In genomic region chr5:14695152-14695551, GRCh38 we compare ENCODE assay signal across 17 cellular contexts. TPM values are rescaled to one million over a fixed set of nuclear protein-coding genes. Genes with fewer than 3 reads are reported as not detected.
A peak's percentile ranks its signal among the peaks of the same experiment; 100 is the strongest.
DNase-seq lines count a peak whose midpoint lies in the region; ATAC-seq and TF ChIP-seq lines count a peak whose summit lies in the region.
"Had no signal": no experiment of that assay in that cellular context is flagged by ENCODE, and none has a peak within 500 bp of the region (broad histone marks: within the 10 kb centered on the region; RNA-seq: fewer than 3 reads in every experiment).

No MANE protein-coding gene starts in this region.

- H3K18ac ChIP-seq in mesendoderm (ENCODE audit: low read length) = no peak overlapping the region

- H3K27ac Mint-ChIP-seq in GM23338 = peak overlapping the region; percentile 91; the same call in 1 of the 2 replicates
- no peak overlapping the region for H3K27ac Mint-ChIP-seq in activated CD4-positive, alpha-beta memory T cell treated with anti-CD3 and anti-CD28 coated beads for 36 hours
- H3K27ac Mint-ChIP-seq in activated CD8-positive, alpha-beta T cell treated with anti-CD3 and anti-CD28 coated beads for 36 hours = no peak overlapping the region
- H3K27ac Mint-ChIP-seq: CD8-positive, alpha-beta T cell had no signal

- peaks cover 15% of the 10 kb centered on the region for H3K4me1 ChIP-seq in GM23338 (ENCODE audit: insufficient read depth)
- H3K4me1 ChIP-seq in OCI-LY3 (ENCODE audit: low read length) = peaks cover 13% of the 10 kb centered on the region
- H3K4me1 ChIP-seq in mesendoderm (ENCODE audit: control insufficient read depth, low read depth, low read length) = no peaks in the 10 kb centered on the region
- H3K4me1 ChIP-seq: Caco-2 had no signal

- H2AFZ ChIP-seq in GM23338 = no peak overlapping the region
- H2AFZ ChIP-seq in OCI-LY3 (ENCODE audit: low read depth, low read length) = no peak overlapping the region

- no peak overlapping the region for H4K8ac ChIP-seq in mesendoderm (ENCODE audit: low read depth, low read length)

- no peak overlapping the region for H3K4ac ChIP-seq in mesendoderm (ENCODE audit: low read depth, low read length)

- H3K27me3 ChIP-seq in GM23338 (ENCODE audit: insufficient read depth) (no peaks in the 10 kb centered on the region), OCI-LY3 (ENCODE audit: low read depth, low read length) (no peaks in the 10 kb centered on the region), mesendoderm (ENCODE audit: insufficient read depth, low read length, poor library complexity) (no peaks in the 10 kb centered on the region)

- no peaks in the 10 kb centered on the region for H3K79me1 ChIP-seq in mesendoderm (ENCODE audit: low read length)

- peaks cover 50% of the 10 kb centered on the region for H3K36me3 Mint-ChIP-seq in GM23338 (ENCODE audit: low read depth)
- peaks cover 67% of the 10 kb centered on the region for H3K36me3 Mint-ChIP-seq in activated CD4-positive, alpha-beta memory T cell treated with anti-CD3 and anti-CD28 coated beads for 36 hours
- H3K36me3 Mint-ChIP-seq in activated CD8-positive, alpha-beta T cell treated with anti-CD3 and anti-CD28 coated beads for 36 hours (ENCODE audit: low read depth) = peaks cover 72% of the 10 kb centered on the region

- no peak overlapping the region for H3K4me3 ChIP-seq in GM23338
- no peak overlapping the region for H3K4me3 ChIP-seq in OCI-LY3 (ENCODE audit: low read length)
- no peak overlapping the region for H3K4me3 ChIP-seq in mesendoderm (ENCODE audit: low read length)
- H3K4me3 ChIP-seq: GM12878 had no signal

- intact Hi-C loops in activated CD4-positive, alpha-beta memory T cell treated with anti-CD3 and anti-CD28 coated beads for 36 hours (cut with micrococcal nuclease) = no loop called here
- intact Hi-C loops in activated CD8-positive, alpha-beta T cell treated with anti-CD3 and anti-CD28 coated beads for 36 hours (cut with micrococcal nuclease) = no loop called here

- H3K27me3 Mint-ChIP-seq in GM23338 (ENCODE audit: insufficient read depth, low read depth, poor library complexity) = peaks cover 2% of the 10 kb centered on the region
- no peaks in the 10 kb centered on the region for H3K27me3 Mint-ChIP-seq in activated CD4-positive, alpha-beta memory T cell treated with anti-CD3 and anti-CD28 coated beads for 36 hours
- H3K27me3 Mint-ChIP-seq in activated CD8-positive, alpha-beta T cell treated with anti-CD3 and anti-CD28 coated beads for 36 hours = no peaks in the 10 kb centered on the region

- no peak for ATAC-seq in GM23338
- ATAC-seq in activated CD8-positive, alpha-beta T cell treated with anti-CD3 and anti-CD28 coated beads for 36 hours = no peak
- ATAC-seq: CD8-positive, alpha-beta T cell; GM12878 had no signal

- H3K4me3 Mint-ChIP-seq in GM23338 = no peak overlapping the region
- H3K4me3 Mint-ChIP-seq in activated CD4-positive, alpha-beta memory T cell treated with anti-CD3 and anti-CD28 coated beads for 36 hours = no peak overlapping the region
- no peak overlapping the region for H3K4me3 Mint-ChIP-seq in activated CD8-positive, alpha-beta T cell treated with anti-CD3 and anti-CD28 coated beads for 36 hours
- H3K4me3 Mint-ChIP-seq: CD8-positive, alpha-beta T cell had no signal

- no peak for DNase-seq in GM23338 (ENCODE audit: low spot score)
- DNase-seq in amniotic epithelial cell (ENCODE audit: low read depth) = peak; percentile 24
- peak; percentile 34 for DNase-seq in mesendoderm
- DNase-seq in activated CD4-positive, alpha-beta memory T cell treated with anti-CD3 and anti-CD28 coated beads for 36 hours = no peak
- DNase-seq in activated CD8-positive, alpha-beta T cell treated with anti-CD3 and anti-CD28 coated beads for 36 hours = no peak
- DNase-seq in T-helper 9 cell = no peak
- DNase-seq: C1 segment of cervical spinal cord; Caco-2; CD8-positive, alpha-beta T cell; DMS153; DMS79; EL; GDM1; H7; HCEC 1CT had no signal

- no peaks in the 10 kb centered on the region; the same call in 1 of the 2 replicates for H3K79me2 ChIP-seq in GM23338 (replicated peaks; ENCODE audit: insufficient read depth)
- H3K79me2 ChIP-seq in OCI-LY3 (ENCODE audit: low read length) = no peaks in the 10 kb centered on the region
- H3K79me2 ChIP-seq in mesendoderm (ENCODE audit: control insufficient read depth, insufficient read depth, low read length) = no peaks in the 10 kb centered on the region

- no peak overlapping the region for H4K5ac ChIP-seq in mesendoderm (ENCODE audit: low read length)

- POLR2A ChIA-PET in activated CD4-positive, alpha-beta memory T cell treated with anti-CD3 and anti-CD28 coated beads for 36 hours (lab: Charles Lee) = no interaction called here
- POLR2A ChIA-PET in activated CD8-positive, alpha-beta T cell treated with anti-CD3 and anti-CD28 coated beads for 36 hours (lab: Charles Lee) = interaction anchor here (1.3 to 2.7 kb wide), 2 partner anchors 9 to 12 kb away, joined by 3 to 13 read pairs; no protein-coding TSS in a partner anchor

- no peak overlapping the region for H2BK120ac ChIP-seq in mesendoderm (ENCODE audit: low read depth, low read length)

- TF ChIP-seq CTCF in GM23338 (conservative IDR thresholded peaks at IDR 0.05; ENCODE audit: low read depth in 2 of 2) (no peak), OCI-LY3 (IDR thresholded peaks at IDR 0.05; ENCODE audit: low read depth, low read length) (no peak)
- no peak for TF ChIP-seq CTCF in activated CD8-positive, alpha-beta T cell treated with anti-CD3 and anti-CD28 coated beads for 36 hours (IDR thresholded peaks at IDR 0.05)

- H3K9me2 ChIP-seq in GM23338 (ENCODE audit: insufficient read depth) = 0 out of 2 replicates have a peak, but pooled peaks cover 5% of the 10 kb centered on the region

- H3K36me3 ChIP-seq in GM23338 (ENCODE audit: insufficient read depth) (peaks cover 21% of the 10 kb centered on the region; the same call in 1 of the 2 replicates), OCI-LY3 (replicated peaks; ENCODE audit: low read depth, low read length) (peaks cover 47% of the 10 kb centered on the region), mesendoderm (ENCODE audit: control insufficient read depth, insufficient read depth, low read length) (peaks cover 1% of the 10 kb centered on the region)

- no peak overlapping the region; the same call in 1 of the 2 replicates for H3K4me2 ChIP-seq in GM23338
- peak overlapping the region; percentile 31 for H3K4me2 ChIP-seq in OCI-LY3 (ENCODE audit: low read length)
- no peak overlapping the region for H3K4me2 ChIP-seq in mesendoderm (ENCODE audit: low read length)

- H3K9me3 ChIP-seq in OCI-LY3 (ENCODE audit: insufficient read depth, low read length) = no peaks in the 10 kb centered on the region
- H3K9me3 ChIP-seq: Caco-2 had no signal

- H3K27ac ChIP-seq in GM23338 (ENCODE audit: low read depth) (no peak overlapping the region), OCI-LY3 (ENCODE audit: low read length) (peak overlapping the region; percentile 12), mesendoderm (ENCODE audit: low read depth, low read length) (no peak overlapping the region)

- H2AK5ac ChIP-seq in mesendoderm (ENCODE audit: low read length) = no peak overlapping the region

- no peak overlapping the region for H3K23ac ChIP-seq in mesendoderm (ENCODE audit: low read length)

- no CpG with 5 or more reads among the region's 2 CpGs for WGBS in mesendoderm (ENCODE audit: extremely low coverage, insufficient coverage, low lambda C conversion rate)

- no peak overlapping the region for H2BK5ac ChIP-seq in mesendoderm (ENCODE audit: low read length)

- CTCF ChIA-PET in activated CD4-positive, alpha-beta memory T cell treated with anti-CD3 and anti-CD28 coated beads for 36 hours (lab: Charles Lee) = interaction anchor here (3.0 kb wide), 1 partner anchor 10 kb away, joined by 11 read pairs; no protein-coding TSS in a partner anchor
- CTCF ChIA-PET in activated CD8-positive, alpha-beta T cell treated with anti-CD3 and anti-CD28 coated beads for 36 hours (lab: Charles Lee) = interaction anchor here (0.8 to 1.7 kb wide), 5 partner anchors 10 to 343 kb away, joined by 3 to 14 read pairs (median 3); no protein-coding TSS in a partner anchor

- peaks cover 20% of the 10 kb centered on the region for H3K4me1 Mint-ChIP-seq in GM23338
- H3K4me1 Mint-ChIP-seq in activated CD4-positive, alpha-beta memory T cell treated with anti-CD3 and anti-CD28 coated beads for 36 hours (ENCODE audit: low read depth) = peaks cover 28% of the 10 kb centered on the region
- peaks cover 21% of the 10 kb centered on the region for H3K4me1 Mint-ChIP-seq in activated CD8-positive, alpha-beta T cell treated with anti-CD3 and anti-CD28 coated beads for 36 hours (ENCODE audit: low read depth)

- H3K9me3 Mint-ChIP-seq in GM23338 = no peaks in the 10 kb centered on the region
- peaks cover 3% of the 10 kb centered on the region for H3K9me3 Mint-ChIP-seq in activated CD4-positive, alpha-beta memory T cell treated with anti-CD3 and anti-CD28 coated beads for 36 hours
- H3K9me3 Mint-ChIP-seq in activated CD8-positive, alpha-beta T cell treated with anti-CD3 and anti-CD28 coated beads for 36 hours = no peaks in the 10 kb centered on the region
- H3K9me3 Mint-ChIP-seq: CD8-positive, alpha-beta T cell had no signal

- H3F3A ChIP-seq in GM23338 (replicated peaks; ENCODE audit: low read depth) = no peaks in the 10 kb centered on the region

- peaks cover 3% of the 10 kb centered on the region; the same call in 1 of the 2 replicates for H4K20me1 ChIP-seq in GM23338 (replicated peaks; ENCODE audit: insufficient read depth)
- H4K20me1 ChIP-seq in OCI-LY3 (ENCODE audit: insufficient read depth, low read length) = no peaks in the 10 kb centered on the region

- no peak overlapping the region for H2BK15ac ChIP-seq in mesendoderm (replicated peaks; ENCODE audit: low read depth)

- H3K9ac ChIP-seq in OCI-LY3 (ENCODE audit: low read length) (no peak overlapping the region), mesendoderm (ENCODE audit: low read length) (no peak overlapping the region)

- no peak overlapping the region for H3K56ac ChIP-seq in mesendoderm (ENCODE audit: low read length)

TF ChIP-seq in GM23338, 12 proteins besides CTCF, POLR2A, EP300 and RAD21 (continues in another document):
- TF ChIP-seq EZH2phosphoT487 (IDR thresholded peaks at IDR 0.05; ENCODE audit: unreplicated experiment) (no peak), JUNB (IDR thresholded peaks at IDR 0.05; ENCODE audit: unreplicated experiment) (no peak), ZNF331 (CRISPR knock-in tag; IDR thresholded peaks at IDR 0.05; ENCODE audit: low read depth) (no peak), ZNF114 (CRISPR knock-in tag; IDR thresholded peaks at IDR 0.05) (no peak), EZH2 (IDR thresholded peaks at IDR 0.05; ENCODE audit: low read depth, unreplicated experiment) (no peak), CREB1 (CRISPR knock-in tag; IDR thresholded peaks at IDR 0.05; ENCODE audit: low read depth) (no peak)

RNA-seq across cellular contexts. Expression of gene OTULIN, which starts 30.6 kb away (rescaled TPM):
- 19.2 and 43.9 TPM in 2 replicates for total RNA-seq in GM23338 (2014; rRNA removed; shearing (Covaris generic))
- 21.2 and 24.3 TPM in 2 replicates for polyA plus RNA-seq in GM23338 (2016; fragmentation: Nextera tagmentation; extraction: Ambion mirVana)
- polyA plus RNA-seq in mesendoderm (2013, experiment 1 of 2) = 6.4 TPM
- polyA plus RNA-seq in mesendoderm (2013, experiment 2 of 2) = 6.2 TPM
- total RNA-seq in activated CD4-positive, alpha-beta memory T cell treated with anti-CD3 and anti-CD28 coated beads for 36 hours = 10 to 100 TPM; 53.3 to 53.6 TPM
- total RNA-seq in activated CD8-positive, alpha-beta T cell treated with anti-CD3 and anti-CD28 coated beads for 36 hours = 10 to 100 TPM; 59.6 to 60.5 TPM

Comparison
In these comparisons a context has a peak if more than half of its experiments do, and no peak if none do; other contexts are left out.
1. DNase-seq: peak in amniotic epithelial cell (single experiment) and mesendoderm (single experiment); none in GM23338 (single experiment), activated CD4-positive, alpha-beta memory T cell treated with anti-CD3 and anti-CD28 coated beads for 36 hours (single experiment), activated CD8-positive, alpha-beta T cell treated with anti-CD3 and anti-CD28 coated beads for 36 hours (single experiment) and T-helper 9 cell (single experiment).